ENCODE assay signal across 19 cellular contexts in the genomic region with DNA sequence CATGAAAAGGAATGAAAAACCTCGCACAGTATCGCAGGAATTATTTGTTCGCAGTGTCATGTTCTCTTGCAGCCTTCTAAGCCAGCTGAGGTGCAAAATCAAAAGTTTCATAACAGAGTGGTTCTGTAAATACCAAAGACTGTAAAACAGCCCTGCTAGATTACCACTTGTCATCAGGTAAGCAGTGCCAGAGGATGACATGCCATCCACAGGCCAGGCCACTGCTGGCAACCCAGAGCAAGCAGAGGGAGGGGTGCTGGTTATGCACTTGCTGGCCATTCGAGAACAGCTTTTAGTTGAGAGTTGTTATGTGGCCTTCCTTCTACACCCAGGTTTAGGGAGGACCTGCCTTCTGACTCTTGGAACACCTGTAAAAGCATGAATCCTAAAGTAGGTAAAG.
DNase-seq lines count a peak whose midpoint lies in the region; ATAC-seq, FAIRE-seq and TF ChIP-seq lines count a peak whose summit lies in the region.
"Had no signal": no experiment of that assay in that cellular context is flagged by ENCODE, and none has a peak within 500 bp of the region (broad histone marks: within the 10 kb centered on the region; RNA-seq: fewer than 3 reads in every experiment).

No MANE protein-coding gene starts in this region.

- peaks cover 82% of the 10 kb centered on the region for H3K4me1 ChIP-seq in keratinocyte (ENCODE audit: control insufficient read depth, extremely low read depth, insufficient read depth, low read length)

- peaks cover 68 to 95% of the 10 kb centered on the region in 2 donors for H3K4me1 Mint-ChIP-seq in stimulated activated naive B cell treated with anti-CD40 and anti-IgM and Interleukin-4, amounts not matched to agents 10 μg/mL and 1 μg/mL and 100 μg/mL, for 72 hours

- H4K20me1 ChIP-seq in keratinocyte (ENCODE audit: control insufficient read depth, extremely low read depth, insufficient read depth, low read length): no peaks in the 10 kb centered on the region

- H3K36me3 Mint-ChIP-seq in stimulated activated naive B cell treated with anti-CD40 and anti-IgM and Interleukin-4, amounts not matched to agents 10 μg/mL and 1 μg/mL and 100 μg/mL, for 72 hours: peaks cover 21 to 39% of the 10 kb centered on the region in 2 donors

- no peak overlapping the region for H3K9ac ChIP-seq in keratinocyte (ENCODE audit: control insufficient read depth, extremely low read depth, insufficient read depth, low read length)

- H3K4me3 ChIP-seq in keratinocyte (ENCODE audit: control insufficient read depth in 2 of 3, extremely low read depth in 1 of 3, insufficient read depth in 2 of 3, low read depth in 1 of 3, low read length in 3 of 3): no peak overlapping the region
- H3K4me3 ChIP-seq: A549, tibial nerve had no signal

- no peak overlapping the region for H3K4me3 Mint-ChIP-seq in stimulated activated naive B cell treated with anti-CD40 and anti-IgM and Interleukin-4, amounts not matched to agents 10 μg/mL and 1 μg/mL and 100 μg/mL, for 72 hours
- H3K4me3 Mint-ChIP-seq: activated CD8-positive, alpha-beta T cell treated with anti-CD3 and anti-CD28 coated beads, Interleukin-2, amount 10 ng/mL, durations not matched to agents 7 days and 5 days; H9 had no signal

- H3K79me2 ChIP-seq in keratinocyte (ENCODE audit: control insufficient read depth, insufficient read depth, low read length): peaks cover 57% of the 10 kb centered on the region

- peak overlapping the region; percentile 59 for H3K4me2 ChIP-seq in keratinocyte (ENCODE audit: control insufficient read depth, extremely low read depth, insufficient read depth, low read depth, low read length)
- H3K4me2 ChIP-seq: A549 had no signal

- H3K36me3 ChIP-seq in keratinocyte (ENCODE audit: control insufficient read depth in 2 of 2, extremely low read depth in 1 of 2, insufficient read depth in 2 of 2, low read length in 2 of 2): no peaks in the 10 kb centered on the region
- H3K36me3 ChIP-seq: tibial nerve had no signal

- H3K9me3 Mint-ChIP-seq in stimulated activated naive B cell treated with anti-CD40 and anti-IgM and Interleukin-4, amounts not matched to agents 10 μg/mL and 1 μg/mL and 100 μg/mL, for 72 hours: no peaks in the 10 kb centered on the region
- H3K9me3 Mint-ChIP-seq: H9 had no signal

- H2AFZ ChIP-seq in keratinocyte (ENCODE audit: control insufficient read depth, low read length): no peak overlapping the region

- no peaks in the 10 kb centered on the region for H3K9me3 ChIP-seq in keratinocyte (ENCODE audit: control insufficient read depth, low read depth, low read length)
- H3K9me3 ChIP-seq: A549, tibial nerve had no signal

- no peaks in the 10 kb centered on the region for H3K27me3 Mint-ChIP-seq in stimulated activated naive B cell treated with anti-CD40 and anti-IgM and Interleukin-4, amounts not matched to agents 10 μg/mL and 1 μg/mL and 100 μg/mL, for 72 hours

- TF ChIP-seq CTCF in keratinocyte (optimal IDR thresholded peaks at IDR 0.05 in 1 of 3, IDR thresholded peaks at IDR 0.05 in 1 of 3, conservative IDR thresholded peaks at IDR 0.05 in 1 of 3; ENCODE audit: extremely low read depth in 1 of 3, insufficient read depth in 2 of 3, low read length in 3 of 3): no peak

- no peaks in the 10 kb centered on the region for H3K27me3 ChIP-seq in keratinocyte (ENCODE audit: control insufficient read depth, extremely low read depth, insufficient read depth, low read length)
- H3K27me3 ChIP-seq: tibial nerve had no signal

- dilution Hi-C loops in keratinocyte (cut with MboI; ENCODE audit: extremely low pct_ligation_motif_present, low sequenced_read_pairs): no loop called here

- H3K9me1 ChIP-seq in keratinocyte (ENCODE audit: control insufficient read depth, extremely low read depth, insufficient read depth, low read length): peaks cover 4% of the 10 kb centered on the region

- H3K27ac Mint-ChIP-seq in stimulated activated naive B cell treated with anti-CD40 and anti-IgM and Interleukin-4, amounts not matched to agents 10 μg/mL and 1 μg/mL and 100 μg/mL, for 72 hours: peak overlapping the region; percentile 20
- H3K27ac Mint-ChIP-seq: activated CD8-positive, alpha-beta T cell treated with anti-CD3 and anti-CD28 coated beads, Interleukin-2, amount 10 ng/mL, durations not matched to agents 7 days and 5 days had no signal

- ATAC-seq in stimulated activated naive B cell treated with anti-CD40 and anti-IgM and Interleukin-4, amounts not matched to agents 10 μg/mL and 1 μg/mL and 100 μg/mL, for 72 hours (replicated peaks): no peak
- ATAC-seq: A549; activated CD8-positive, alpha-beta T cell treated with anti-CD3 and anti-CD28 coated beads, Interleukin-2, amount 10 ng/mL, durations not matched to agents 7 days and 5 days had no signal

- peak overlapping the region; percentile 32 for H3K27ac ChIP-seq in caudate nucleus (ENCODE audit: low read depth, low read length)
- peak overlapping the region; percentile 67 for H3K27ac ChIP-seq in keratinocyte (ENCODE audit: control insufficient read depth, insufficient read depth, low read length)
- H3K27ac ChIP-seq: A549, WERI-Rb-1 had no signal

- DNase-seq in NCI-H510A treated with DMSO at 0.1 percent for 48 hours (lab: John Stamatoyannopoulos, UW): peak; percentile 23
- DNase-seq in NCI-H510A (lab: John Stamatoyannopoulos, UW): no peak
- no peak for DNase-seq in caudate nucleus (lab: John Stamatoyannopoulos, UW)
- DNase-seq in keratinocyte (ENCODE audit: low read depth, low spot score): no peak
- DNase-seq in stimulated activated naive B cell treated with anti-CD40 and anti-IgM and Interleukin-4, amounts not matched to agents 10 μg/mL and 1 μg/mL and 100 μg/mL, for 72 hours: no peak
- no peak for DNase-seq in D341Med (ENCODE audit: low spot score)
- no peak for DNase-seq in AML-193 (lab: John Stamatoyannopoulos, UW)
- no peak for DNase-seq in frontal cortex (ENCODE audit: low spot score in 2 of 2)
- DNase-seq: activated CD8-positive, alpha-beta T cell treated with anti-CD3 and anti-CD28 coated beads, Interleukin-2, amount 10 ng/mL, durations not matched to agents 7 days and 5 days; activated effector memory CD4-positive, alpha-beta T cell treated with anti-CD3 and anti-CD28 coated beads, Interleukin-2, amount 50 U/mL, for 16 hours; dermis blood vessel endothelial cell; H9; IMR-90; MV-4-11; stimulated activated CD4-positive, alpha-beta T cell treated with anti-CD3 and anti-CD28 coated beads, Interleukin-2, amount 100 ng/mL, for 48 hours; stimulated activated CD8-positive, alpha-beta memory T cell treated with anti-CD3 and anti-CD28 coated beads, Interleukin-4, amount 100 ng/mL, for 48 hours; WERI-Rb-1 had no signal

- no peak for FAIRE-seq in keratinocyte (lab: Jason Lieb, UNC)
- FAIRE-seq in frontal cortex (lab: Jason Lieb, UNC): no peak
- FAIRE-seq: A549 had no signal
